2 cellular contexts compared by ENCODE assay signal in genomic region chr15:62732078-62732477, GRCh38.
TF ChIP-seq lines count a peak whose summit lies in the region.

No MANE protein-coding gene starts in this region.

TF ChIP-seq in IMR-90, 13 proteins besides CTCF, POLR2A, EP300 and RAD21:
- TF ChIP-seq RCOR1 (IDR thresholded peaks at IDR 0.05; ENCODE audit: insufficient replicate concordance, low read length) (no peak), CEBPB (IDR thresholded peaks at IDR 0.05; ENCODE audit: low read depth, low read length) (peak; percentile 83), MAFK (IDR thresholded peaks at IDR 0.05; ENCODE audit: low read depth, low read length) (no peak), MXI1 (IDR thresholded peaks at IDR 0.05; ENCODE audit: borderline replicate concordance, low read depth, low read length) (no peak), ELK1 (IDR thresholded peaks at IDR 0.05; ENCODE audit: borderline replicate concordance, low read depth, low read length) (no peak), RFX5 (IDR thresholded peaks at IDR 0.05; ENCODE audit: low read depth, low read length) (no peak)

TF ChIP-seq in K562, 482 proteins besides CTCF, POLR2A, EP300 and RAD21:
- TF ChIP-seq CEBPB (tag; IDR thresholded peaks at IDR 0.05) = peak; percentile 23; the same call in 1 of the 2 replicates
- no peak for TF ChIP-seq ARHGAP35 (IDR thresholded peaks at IDR 0.05; ENCODE audit: partially characterized antibody)
- no peak for TF ChIP-seq SMARCB1 (IDR thresholded peaks at IDR 0.05; ENCODE audit: insufficient read length, low read depth)
- no peak for TF ChIP-seq GTF2F1 (IDR thresholded peaks at IDR 0.05; ENCODE audit: low read depth, low read length)
- TF ChIP-seq YY1 (IDR thresholded peaks at IDR 0.05; ENCODE audit: borderline replicate concordance in 1 of 3, control insufficient read depth in 1 of 3, extremely low read depth in 1 of 3, insufficient read depth in 3 of 3, insufficient read length in 1 of 3, insufficient replicate concordance in 2 of 3, low read depth in 1 of 3, low read length in 2 of 3) = no peak
- TF ChIP-seq ZNF551 (CRISPR knock-in tag; IDR thresholded peaks at IDR 0.05) = no peak
- no peak for TF ChIP-seq EGR1 (conservative IDR thresholded peaks at IDR 0.05)
- peak; percentile 43; the same call in 1 of the 2 replicates for TF ChIP-seq ATF3 (IDR thresholded peaks at IDR 0.05)
- no peak for TF ChIP-seq ATF3 (CRISPR knock-in tag; conservative IDR thresholded peaks at IDR 0.05)
- no peak for TF ChIP-seq ZBTB11 (CRISPR knock-in tag; IDR thresholded peaks at IDR 0.05)
- no peak for TF ChIP-seq MEF2D (tag; conservative IDR thresholded peaks at IDR 0.05; ENCODE audit: low read depth)
- no peak for TF ChIP-seq ZFP30 (CRISPR knock-in tag; IDR thresholded peaks at IDR 0.05; ENCODE audit: borderline replicate concordance)
- TF ChIP-seq ZBED1 (IDR thresholded peaks at IDR 0.05) = no peak
- no peak for TF ChIP-seq ZNF561 (CRISPR knock-in tag; conservative IDR thresholded peaks at IDR 0.05)
- TF ChIP-seq ZHX1 (conservative IDR thresholded peaks at IDR 0.05; ENCODE audit: low read length) = no peak
- TF ChIP-seq PURB (CRISPR knock-in tag; IDR thresholded peaks at IDR 0.05; ENCODE audit: low read depth) = no peak
- no peak for TF ChIP-seq PCBP1 (IDR thresholded peaks at IDR 0.05; ENCODE audit: low read depth, low read length, poor library complexity, severe bottlenecking)
- TF ChIP-seq ZNF431 (CRISPR knock-in tag; IDR thresholded peaks at IDR 0.05) = no peak
- TF ChIP-seq USF2 (CRISPR knock-in tag; IDR thresholded peaks at IDR 0.05) = no peak
- TF ChIP-seq ZBTB12 (CRISPR knock-in tag; IDR thresholded peaks at IDR 0.05) = no peak
- TF ChIP-seq CEBPG (CRISPR knock-in tag; IDR thresholded peaks at IDR 0.05) = no peak
- TF ChIP-seq CEBPG (tag; conservative IDR thresholded peaks at IDR 0.05 in 1 of 2, IDR thresholded peaks at IDR 0.05 in 1 of 2) = peak; percentile 21 to 71; a peak in 2 of 4 replicates
- TF ChIP-seq HMG20B (CRISPR knock-in tag; IDR thresholded peaks at IDR 0.05) = no peak
- no peak for TF ChIP-seq SREBF2 (CRISPR knock-in tag; IDR thresholded peaks at IDR 0.05)
